Comparison of ENCODE assay signal across 1 cellular context in genomic region chr10:88901206-88901605, GRCh38.
TF ChIP-seq lines count a peak whose summit lies in the region.

No MANE protein-coding gene starts in this region.

TF ChIP-seq in GM12878, 131 proteins besides CTCF, POLR2A, EP300 and RAD21:
- TF ChIP-seq CUX1 (IDR thresholded peaks at IDR 0.05; ENCODE audit: insufficient replicate concordance, low read depth, low read length) (no peak), PBX3 (IDR thresholded peaks at IDR 0.05; ENCODE audit: insufficient replicate concordance, low read depth, low read length) (peak; percentile 47), MTA2 (IDR thresholded peaks at IDR 0.05; ENCODE audit: low read depth) (no peak), PKNOX1 (IDR thresholded peaks at IDR 0.05) (peak; percentile 91), IRF3 (IDR thresholded peaks at IDR 0.05) (no peak), CREB1 (IDR thresholded peaks at IDR 0.05; ENCODE audit: low read depth) (no peak), ZBTB11 (CRISPR knock-in tag; IDR thresholded peaks at IDR 0.05) (no peak), SMARCA5 (IDR thresholded peaks at IDR 0.05) (peak; percentile 58), HSF1 (IDR thresholded peaks at IDR 0.05; ENCODE audit: low read depth, low read length) (no peak)
